1 cellular context compared by ENCODE assay signal in the genomic region with DNA sequence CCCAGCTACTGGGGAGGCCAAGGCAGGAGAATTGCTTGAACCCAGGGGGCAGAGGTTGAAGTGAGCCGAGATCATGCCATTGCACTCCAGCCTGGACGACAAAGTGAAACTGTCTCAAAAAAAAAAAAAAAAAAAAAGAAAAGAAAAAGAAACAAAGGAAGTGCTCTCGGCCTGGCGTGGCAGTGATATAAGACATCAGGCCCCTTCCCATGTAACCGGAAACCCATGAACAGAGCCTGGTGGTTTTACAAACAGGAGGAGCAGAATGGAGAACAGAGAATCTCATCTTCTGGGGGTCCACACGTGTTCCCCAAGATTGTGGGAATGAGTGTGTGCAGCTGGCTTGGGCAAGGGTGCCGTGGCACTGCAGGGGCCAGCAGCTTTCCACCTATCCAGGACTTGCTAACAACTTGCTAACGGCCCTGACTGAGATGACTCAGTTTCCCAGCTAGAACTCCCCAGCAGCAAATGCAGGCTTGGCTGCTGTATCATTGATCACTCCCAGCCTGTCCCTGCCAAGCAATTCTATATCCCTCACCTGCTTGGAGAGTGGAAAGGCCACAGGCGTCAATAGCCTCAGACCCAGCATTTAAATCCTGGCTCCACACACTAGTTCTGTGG.
TF ChIP-seq lines count a peak whose summit lies in the region.

No MANE protein-coding gene starts in this region.

TF ChIP-seq in WTC11, 78 proteins besides CTCF, POLR2A, EP300 and RAD21 (continued from another document):
- no peak for TF ChIP-seq SMAD3 (CRISPR knock-in tag; IDR thresholded peaks at IDR 0.05; ENCODE audit: borderline replicate concordance)
- no peak for TF ChIP-seq ZNF396 (CRISPR knock-in tag; IDR thresholded peaks at IDR 0.05; ENCODE audit: borderline replicate concordance)
- TF ChIP-seq, protein P1, sequence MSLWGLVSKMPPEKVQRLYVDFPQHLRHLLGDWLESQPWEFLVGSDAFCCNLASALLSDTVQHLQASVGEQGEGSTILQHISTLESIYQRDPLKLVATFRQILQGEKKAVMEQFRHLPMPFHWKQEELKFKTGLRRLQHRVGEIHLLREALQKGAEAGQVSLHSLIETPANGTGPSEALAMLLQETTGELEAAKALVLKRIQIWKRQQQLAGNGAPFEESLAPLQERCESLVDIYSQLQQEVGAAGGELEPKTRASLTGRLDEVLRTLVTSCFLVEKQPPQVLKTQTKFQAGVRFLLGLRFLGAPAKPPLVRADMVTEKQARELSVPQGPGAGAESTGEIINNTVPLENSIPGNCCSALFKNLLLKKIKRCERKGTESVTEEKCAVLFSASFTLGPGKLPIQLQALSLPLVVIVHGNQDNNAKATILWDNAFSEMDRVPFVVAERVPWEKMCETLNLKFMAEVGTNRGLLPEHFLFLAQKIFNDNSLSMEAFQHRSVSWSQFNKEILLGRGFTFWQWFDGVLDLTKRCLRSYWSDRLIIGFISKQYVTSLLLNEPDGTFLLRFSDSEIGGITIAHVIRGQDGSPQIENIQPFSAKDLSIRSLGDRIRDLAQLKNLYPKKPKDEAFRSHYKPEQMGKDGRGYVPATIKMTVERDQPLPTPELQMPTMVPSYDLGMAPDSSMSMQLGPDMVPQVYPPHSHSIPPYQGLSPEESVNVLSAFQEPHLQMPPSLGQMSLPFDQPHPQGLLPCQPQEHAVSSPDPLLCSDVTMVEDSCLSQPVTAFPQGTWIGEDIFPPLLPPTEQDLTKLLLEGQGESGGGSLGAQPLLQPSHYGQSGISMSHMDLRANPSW (CRISPR knock-in tag; conservative IDR thresholded peaks at IDR 0.05; ENCODE audit: low read depth): no peak
- TF ChIP-seq, protein P2, sequence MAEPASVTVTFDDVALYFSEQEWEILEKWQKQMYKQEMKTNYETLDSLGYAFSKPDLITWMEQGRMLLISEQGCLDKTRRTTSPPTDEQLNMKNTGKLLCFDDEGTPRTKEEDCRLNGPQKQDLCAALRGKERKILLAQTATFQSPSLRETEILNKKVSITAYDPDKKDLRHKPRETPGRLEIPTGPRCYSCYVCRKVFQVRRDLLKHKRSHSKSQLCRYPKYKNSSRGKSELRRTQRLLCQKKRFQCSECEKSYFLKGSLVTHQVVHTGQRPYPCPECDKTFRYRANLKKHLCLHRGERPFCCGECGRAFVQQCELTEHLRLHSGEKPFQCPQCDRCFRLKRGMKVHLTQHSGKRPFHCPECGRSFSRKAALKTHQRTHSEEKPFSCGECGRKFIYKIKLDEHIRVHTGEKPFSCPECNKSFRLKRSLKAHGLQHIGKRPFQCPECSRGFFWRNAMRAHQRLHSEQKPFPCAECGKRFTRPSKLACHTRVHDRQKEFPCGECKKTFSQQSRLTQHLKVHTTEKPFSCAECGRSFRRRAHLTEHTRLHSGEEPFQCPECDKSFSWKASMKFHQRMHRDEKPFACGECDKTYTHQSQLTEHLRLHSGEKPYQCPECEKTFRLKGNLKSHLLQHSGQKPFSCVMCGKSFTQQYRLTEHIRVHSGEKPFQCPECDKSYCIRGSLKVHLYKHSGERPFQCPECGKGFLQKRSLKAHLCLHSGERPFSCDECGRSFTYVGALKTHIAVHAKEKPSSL (CRISPR knock-in tag; conservative IDR thresholded peaks at IDR 0.05): no peak
- no peak for TF ChIP-seq JUN (CRISPR knock-in tag; IDR thresholded peaks at IDR 0.05)
- no peak for TF ChIP-seq NFATC4 (CRISPR knock-in tag; IDR thresholded peaks at IDR 0.05)
- no peak for TF ChIP-seq NR1H2 (CRISPR knock-in tag; IDR thresholded peaks at IDR 0.05)
- TF ChIP-seq, protein P3, sequence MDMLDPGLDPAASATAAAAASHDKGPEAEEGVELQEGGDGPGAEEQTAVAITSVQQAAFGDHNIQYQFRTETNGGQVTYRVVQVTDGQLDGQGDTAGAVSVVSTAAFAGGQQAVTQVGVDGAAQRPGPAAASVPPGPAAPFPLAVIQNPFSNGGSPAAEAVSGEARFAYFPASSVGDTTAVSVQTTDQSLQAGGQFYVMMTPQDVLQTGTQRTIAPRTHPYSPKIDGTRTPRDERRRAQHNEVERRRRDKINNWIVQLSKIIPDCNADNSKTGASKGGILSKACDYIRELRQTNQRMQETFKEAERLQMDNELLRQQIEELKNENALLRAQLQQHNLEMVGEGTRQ (CRISPR knock-in tag; IDR thresholded peaks at IDR 0.05): no peak
- TF ChIP-seq, protein P4, sequence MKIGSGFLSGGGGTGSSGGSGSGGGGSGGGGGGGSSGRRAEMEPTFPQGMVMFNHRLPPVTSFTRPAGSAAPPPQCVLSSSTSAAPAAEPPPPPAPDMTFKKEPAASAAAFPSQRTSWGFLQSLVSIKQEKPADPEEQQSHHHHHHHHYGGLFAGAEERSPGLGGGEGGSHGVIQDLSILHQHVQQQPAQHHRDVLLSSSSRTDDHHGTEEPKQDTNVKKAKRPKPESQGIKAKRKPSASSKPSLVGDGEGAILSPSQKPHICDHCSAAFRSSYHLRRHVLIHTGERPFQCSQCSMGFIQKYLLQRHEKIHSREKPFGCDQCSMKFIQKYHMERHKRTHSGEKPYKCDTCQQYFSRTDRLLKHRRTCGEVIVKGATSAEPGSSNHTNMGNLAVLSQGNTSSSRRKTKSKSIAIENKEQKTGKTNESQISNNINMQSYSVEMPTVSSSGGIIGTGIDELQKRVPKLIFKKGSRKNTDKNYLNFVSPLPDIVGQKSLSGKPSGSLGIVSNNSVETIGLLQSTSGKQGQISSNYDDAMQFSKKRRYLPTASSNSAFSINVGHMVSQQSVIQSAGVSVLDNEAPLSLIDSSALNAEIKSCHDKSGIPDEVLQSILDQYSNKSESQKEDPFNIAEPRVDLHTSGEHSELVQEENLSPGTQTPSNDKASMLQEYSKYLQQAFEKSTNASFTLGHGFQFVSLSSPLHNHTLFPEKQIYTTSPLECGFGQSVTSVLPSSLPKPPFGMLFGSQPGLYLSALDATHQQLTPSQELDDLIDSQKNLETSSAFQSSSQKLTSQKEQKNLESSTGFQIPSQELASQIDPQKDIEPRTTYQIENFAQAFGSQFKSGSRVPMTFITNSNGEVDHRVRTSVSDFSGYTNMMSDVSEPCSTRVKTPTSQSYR (CRISPR knock-in tag; IDR thresholded peaks at IDR 0.05): no peak
